8 cellular contexts compared by ENCODE assay signal in the genomic region with DNA sequence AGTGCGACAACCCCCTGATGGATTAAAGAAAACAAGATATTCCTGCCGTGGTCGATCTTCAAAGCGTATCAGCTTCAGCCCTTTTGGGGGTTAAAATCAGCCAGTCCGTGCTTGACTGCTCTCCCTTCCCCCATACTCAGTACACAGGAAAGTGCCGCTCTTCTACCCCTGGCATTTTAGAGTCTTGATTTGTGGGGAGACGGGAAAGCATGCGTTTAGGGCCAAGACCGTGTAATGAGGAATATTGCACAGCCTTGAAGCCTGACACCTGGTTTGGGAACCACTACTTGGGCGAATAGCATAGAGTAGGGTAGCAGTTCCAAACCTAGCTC. TPM values are rescaled to one million over a fixed set of nuclear protein-coding genes. Genes with fewer than 3 reads are reported as not detected.
DNase-seq lines count a peak whose midpoint lies in the region; ATAC-seq and TF ChIP-seq lines count a peak whose summit lies in the region.

No MANE protein-coding gene starts in this region.

- intact Hi-C loops in heart right ventricle (cut with DNase I) (loop anchor here in 2 of 10 donors (10.0 kb wide), 2 partner anchors 52 to 68 kb away; no protein-coding TSS in a partner anchor), cardiac septum (cut with DNase I) (no loop called here)

- peak in 4 of 8 donors; percentile 7 to 21 (median 12) for ATAC-seq in heart right ventricle
- no peak for ATAC-seq in GM19035 (IDR thresholded peaks at IDR 0.05; ENCODE audit: unreplicated experiment)

- peaks cover 56% of the 10 kb centered on the region for H3K4me1 Mint-ChIP-seq in brain

- TF ChIP-seq CTCF in heart right ventricle (IDR thresholded peaks at IDR 0.05) (no peak), brain (conservative IDR thresholded peaks at IDR 0.05) (no peak)

- 3% methylated on average over 10 of the region's 10 CpGs for whole genome bisulfite sequencing in heart right ventricle, 2 donors

- H3K4me1 ChIP-seq in heart right ventricle, result peaks cover 0 to 32% (median 17%) of the 10 kb centered on the region in 9 donors
- peaks cover 17% of the 10 kb centered on the region for H3K4me1 ChIP-seq in mononuclear cell (ENCODE audit: insufficient read depth, low read length)

- H3K27me3 ChIP-seq in heart right ventricle (no peaks in the 10 kb centered on the region), mononuclear cell (ENCODE audit: insufficient read depth, low read length) (no peaks in the 10 kb centered on the region)

- no peaks in the 10 kb centered on the region for H3K36me3 ChIP-seq in heart right ventricle

- H3K27ac ChIP-seq in heart right ventricle, result peak overlapping the region in 9 of 10 donors; percentile 59 to 87 (median 82)

- DNase-seq in heart right ventricle (no peak), cardiac septum (ENCODE audit: low spot score) (no peak), SIG-M5 (lab: John Stamatoyannopoulos, UW) (no peak), D341Med (ENCODE audit: low spot score) (no peak)
- DNase-seq in stimulated activated CD4-positive, alpha-beta T cell treated with anti-CD3 and anti-CD28 coated beads, Interleukin-2, amount 100 ng/mL, for 24 hours, result no peak

- peaks cover 7% of the 10 kb centered on the region for H3K27me3 Mint-ChIP-seq in brain

- H3K4me3 ChIP-seq in heart right ventricle (peak overlapping the region; percentile 57 to 89 (median 80)), mononuclear cell (ENCODE audit: low read length) (peak overlapping the region; percentile 89)

- no peaks in the 10 kb centered on the region for H3K9me3 ChIP-seq in heart right ventricle
- H3K9me3 ChIP-seq in mononuclear cell (ENCODE audit: low read depth, low read length), result no peaks in the 10 kb centered on the region

- H3K27ac Mint-ChIP-seq in brain, result peak overlapping the region; percentile 96 to 100 (median 100)

- H3K36me3 Mint-ChIP-seq in brain, result peaks cover 4% of the 10 kb centered on the region

- H3K9me3 Mint-ChIP-seq in brain, result peaks cover 0 to 4% (median 0%) of the 10 kb centered on the region in 5 experiments

- peak overlapping the region; percentile 99 to 100 (median 100) for H3K4me3 Mint-ChIP-seq in brain

RNA-seq across cellular contexts. Expression of a gene that starts 0.5 kb away (rescaled TPM):
- total RNA-seq in heart right ventricle (10 to 100 TPM; 14.4 to 18.1 (median 15.8) TPM), cardiac septum (17.8 TPM), mononuclear cell (3.7 TPM)
- polyA plus RNA-seq in heart right ventricle (10 to 100 TPM; 10.4 to 11.9 TPM), brain (ENCODE audit: insufficient read depth, low read depth, low replicate concordance) (34.9 TPM)

RNA-seq across cellular contexts. Expression of a gene that starts 29.0 kb away (rescaled TPM):
- total RNA-seq in heart right ventricle (under 1 TPM in 6 of 10 donors, not detected in 4; 0.13 to 0.53 (median 0.42) TPM), cardiac septum (0.30 TPM), mononuclear cell (not detected)
- polyA plus RNA-seq in heart right ventricle (under 1 TPM; 0.20 to 0.88 TPM), brain (ENCODE audit: insufficient read depth, low read depth, low replicate concordance) (0.17 TPM)

RNA-seq across cellular contexts. Expression of a gene that starts 52.3 kb away (rescaled TPM):
- total RNA-seq in heart right ventricle, result under 1 TPM in 1 of 10 donors, not detected in 9; 0.11 TPM
- not detected for polyA plus RNA-seq in heart right ventricle
- total RNA-seq in cardiac septum, result not detected
- polyA plus RNA-seq in brain (ENCODE audit: insufficient read depth, low read depth, low replicate concordance), result not detected
- not detected for total RNA-seq in mononuclear cell
